19 cellular contexts compared by ENCODE assay signal in the genomic region with DNA sequence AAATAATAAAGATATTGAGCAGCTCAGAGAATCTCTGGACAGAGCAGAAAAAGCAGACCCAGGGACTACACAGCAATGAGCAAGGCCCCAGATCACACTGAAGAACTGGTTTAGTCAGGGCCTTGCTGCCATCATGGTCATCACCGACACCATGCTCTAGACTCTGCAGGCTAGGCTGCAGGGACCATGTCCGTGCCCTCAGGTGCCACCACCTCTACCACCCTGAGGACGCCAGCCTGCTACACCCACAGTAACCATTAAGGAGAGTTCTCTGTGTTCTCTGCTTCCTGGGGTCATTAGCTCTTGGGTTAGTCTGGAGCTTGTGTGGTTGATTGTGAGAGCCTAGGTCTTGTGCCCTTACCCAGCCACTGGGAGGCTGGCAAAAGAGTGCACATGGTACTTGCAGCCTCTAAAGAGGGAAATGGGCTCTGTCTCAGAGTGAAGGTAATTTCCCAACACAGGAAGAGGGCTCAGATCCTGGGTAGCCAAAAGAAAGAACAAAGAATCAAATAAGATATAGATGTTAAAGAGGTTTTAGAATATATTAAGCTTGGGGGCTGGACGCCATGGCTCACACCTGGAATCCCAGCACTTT. TPM values are rescaled to one million over a fixed set of nuclear protein-coding genes. Genes with fewer than 3 reads are reported as not detected.
DNase-seq lines count a peak whose midpoint lies in the region; ATAC-seq and TF ChIP-seq lines count a peak whose summit lies in the region.
"Had no signal": no experiment of that assay in that cellular context is flagged by ENCODE, and none has a peak within 500 bp of the region (broad histone marks: within the 10 kb centered on the region; RNA-seq: fewer than 3 reads in every experiment).

No MANE protein-coding gene starts in this region.

- no peak for TF ChIP-seq CTCF in spleen (IDR thresholded peaks at IDR 0.05 in 8 of 11, conservative IDR thresholded peaks at IDR 0.05 in 3 of 11)

- H3K4me1 ChIP-seq in spleen = no peaks in the 10 kb centered on the region
- H3K4me1 ChIP-seq: HAP-1, Peyer's patch had no signal

- H3K4me1 Mint-ChIP-seq in T-helper 1 cell treated with Interleukin-12 subunit alpha and Interleukin-12 subunit beta and Interleukin-4 antibody, amounts not matched to agents 30 μg/mL and 1 μg/mL, for 36 hours (ENCODE audit: low read depth) = peaks cover 14% of the 10 kb centered on the region
- H3K4me1 Mint-ChIP-seq in activated T-helper 17 cell treated with anti-CD3 and anti-CD28 coated beads, Interleukin-2, amount 50 U/mL, for 72 hours = peaks cover 4% of the 10 kb centered on the region
- peaks cover 2% of the 10 kb centered on the region for H3K4me1 Mint-ChIP-seq in activated naive CD4-positive, alpha-beta T cell treated with anti-CD3 and anti-CD28 coated beads, Interleukin-2, amount 10 ng/mL, durations not matched to agents 7 days and 5 days

- no peak overlapping the region for H3K27ac ChIP-seq in spleen
- H3K27ac ChIP-seq: KMS-11, Peyer's patch had no signal

- no peak for ATAC-seq in activated T-helper 17 cell treated with anti-CD3 and anti-CD28 coated beads, Interleukin-2, amount 50 U/mL, for 72 hours (replicated peaks)
- ATAC-seq in GM21390 (IDR thresholded peaks at IDR 0.05; ENCODE audit: unreplicated experiment) = no peak
- ATAC-seq: HepG2 had no signal

- WGBS in spleen, 5 donors = 81 to 94% (median 87%) methylated on average over 4 of the region's 4 CpGs

- no peaks in the 10 kb centered on the region for H3K27me3 Mint-ChIP-seq in T-helper 1 cell treated with Interleukin-12 subunit alpha and Interleukin-12 subunit beta and Interleukin-4 antibody, amounts not matched to agents 30 μg/mL and 1 μg/mL, for 36 hours (ENCODE audit: low read depth)
- no peaks in the 10 kb centered on the region for H3K27me3 Mint-ChIP-seq in activated T-helper 17 cell treated with anti-CD3 and anti-CD28 coated beads, Interleukin-2, amount 50 U/mL, for 72 hours
- H3K27me3 Mint-ChIP-seq in activated naive CD4-positive, alpha-beta T cell treated with anti-CD3 and anti-CD28 coated beads, Interleukin-2, amount 10 ng/mL, durations not matched to agents 7 days and 5 days = no peaks in the 10 kb centered on the region

- H3K36me3 ChIP-seq in spleen = no peaks in the 10 kb centered on the region
- H3K36me3 ChIP-seq: HAP-1, MG63, Peyer's patch had no signal

- no peaks in the 10 kb centered on the region for H3K9me3 ChIP-seq in spleen
- H3K9me3 ChIP-seq: HAP-1, MG63, Peyer's patch had no signal

- CTCF ChIA-PET in activated naive CD4-positive, alpha-beta T cell treated with anti-CD3 and anti-CD28 coated beads, Interleukin-2, amount 10 ng/mL, durations not matched to agents 7 days and 5 days (lab: Charles Lee) = interaction anchor here (2.1 kb wide), 1 partner anchor 10 kb away, joined by 6 read pairs; no protein-coding TSS in a partner anchor

- no peak overlapping the region for H3K4me3 ChIP-seq in spleen
- H3K4me3 ChIP-seq: HAP-1, MG63, Peyer's patch had no signal

- no peaks in the 10 kb centered on the region for H3K27me3 ChIP-seq in spleen (replicated peaks in 1 of 7)
- H3K27me3 ChIP-seq: MG63, Peyer's patch had no signal

- no peaks in the 10 kb centered on the region for H3K36me3 Mint-ChIP-seq in T-helper 1 cell treated with Interleukin-12 subunit alpha and Interleukin-12 subunit beta and Interleukin-4 antibody, amounts not matched to agents 30 μg/mL and 1 μg/mL, for 36 hours (ENCODE audit: low read depth)
- no peaks in the 10 kb centered on the region for H3K36me3 Mint-ChIP-seq in activated T-helper 17 cell treated with anti-CD3 and anti-CD28 coated beads, Interleukin-2, amount 50 U/mL, for 72 hours (ENCODE audit: low read depth)
- H3K36me3 Mint-ChIP-seq in activated naive CD4-positive, alpha-beta T cell treated with anti-CD3 and anti-CD28 coated beads, Interleukin-2, amount 10 ng/mL, durations not matched to agents 7 days and 5 days = no peaks in the 10 kb centered on the region

- no peak overlapping the region for H3K4me3 Mint-ChIP-seq in T-helper 1 cell treated with Interleukin-12 subunit alpha and Interleukin-12 subunit beta and Interleukin-4 antibody, amounts not matched to agents 30 μg/mL and 1 μg/mL, for 36 hours
- no peak overlapping the region for H3K4me3 Mint-ChIP-seq in activated T-helper 17 cell treated with anti-CD3 and anti-CD28 coated beads, Interleukin-2, amount 50 U/mL, for 72 hours
- no peak overlapping the region for H3K4me3 Mint-ChIP-seq in activated naive CD4-positive, alpha-beta T cell treated with anti-CD3 and anti-CD28 coated beads, Interleukin-2, amount 10 ng/mL, durations not matched to agents 7 days and 5 days

- peak overlapping the region; percentile 31 for H3K27ac Mint-ChIP-seq in T-helper 1 cell treated with Interleukin-12 subunit alpha and Interleukin-12 subunit beta and Interleukin-4 antibody, amounts not matched to agents 30 μg/mL and 1 μg/mL, for 36 hours
- H3K27ac Mint-ChIP-seq in activated T-helper 17 cell treated with anti-CD3 and anti-CD28 coated beads, Interleukin-2, amount 50 U/mL, for 72 hours = peak overlapping the region; percentile 34
- no peak overlapping the region for H3K27ac Mint-ChIP-seq in activated naive CD4-positive, alpha-beta T cell treated with anti-CD3 and anti-CD28 coated beads, Interleukin-2, amount 10 ng/mL, durations not matched to agents 7 days and 5 days

- intact Hi-C loops in spleen (cut with DNase I; ENCODE audit: low total_unique reads) = no loop called here

- no peaks in the 10 kb centered on the region for H3K9me3 Mint-ChIP-seq in T-helper 1 cell treated with Interleukin-12 subunit alpha and Interleukin-12 subunit beta and Interleukin-4 antibody, amounts not matched to agents 30 μg/mL and 1 μg/mL, for 36 hours
- no peaks in the 10 kb centered on the region for H3K9me3 Mint-ChIP-seq in activated T-helper 17 cell treated with anti-CD3 and anti-CD28 coated beads, Interleukin-2, amount 50 U/mL, for 72 hours
- no peaks in the 10 kb centered on the region for H3K9me3 Mint-ChIP-seq in activated naive CD4-positive, alpha-beta T cell treated with anti-CD3 and anti-CD28 coated beads, Interleukin-2, amount 10 ng/mL, durations not matched to agents 7 days and 5 days

- DNase-seq in T-helper 1 cell (no peak), MV-4-11 (lab: John Stamatoyannopoulos, UW) (peak; percentile 59), spleen (peak; percentile 35), LoVo (ENCODE audit: low spot score) (no peak)
- DNase-seq in activated naive CD4-positive, alpha-beta T cell treated with anti-CD3 and anti-CD28 coated beads, Interleukin-2, amount 10 ng/mL, durations not matched to agents 7 days and 5 days = no peak
- DNase-seq: C1 segment of cervical spinal cord, COR-L47, MG63, NCI-H1436, NCI-H2081, NCI-H524 treated with DMSO at 0.1 percent for 48 hours, SHP77 had no signal

- TF ChIP-seq POLR2A in spleen (IDR thresholded peaks at IDR 0.05) = no peak

RNA-seq across cellular contexts. Expression of a gene that starts 31.9 kb away (rescaled TPM):
- total RNA-seq in activated T-helper 17 cell treated with anti-CD3 and anti-CD28 coated beads, Interleukin-2, amount 50 U/mL, for 72 hours = 10 to 100 TPM; 75.3 to 93.3 TPM
- 100 to 1,000 TPM in 3 of 7 donors, 10 to 100 TPM in 4; 85.9 to 131 (median 95.9) TPM for total RNA-seq in spleen
- 10 to 100 TPM; 12.3 to 30.8 (median 14.8) TPM for polyA plus RNA-seq in spleen

Comparison
In these comparisons a context has a peak if more than half of its experiments do, and no peak if none do; other contexts are left out.
1. DNase-seq: peak in MV-4-11 (single experiment) and spleen (single experiment); none in T-helper 1 cell (0 of 5), LoVo (single experiment) and activated naive CD4-positive, alpha-beta T cell treated with anti-CD3 and anti-CD28 coated beads, Interleukin-2, amount 10 ng/mL, durations not matched to agents 7 days and 5 days (single experiment).